27 cellular contexts compared by ENCODE assay signal in genomic region chr1:233016798-233017197, GRCh38.
"Had no signal": no experiment of that assay in that cellular context is flagged by ENCODE, and none has a peak within 500 bp of the region (broad histone marks: within the 10 kb centered on the region; RNA-seq: fewer than 3 reads in every experiment).

No MANE protein-coding gene starts in this region.

- H3K36me3 ChIP-seq: breast epithelium, SJSA1 had no signal

- H3K27me3 Mint-ChIP-seq: activated naive CD4-positive, alpha-beta T cell treated with anti-CD3 and anti-CD28 coated beads, Interleukin-2, amount 50 U/mL, for 24 hours; activated T-cell treated with anti-CD3 and anti-CD28 coated beads, Interleukin-2, amount 50 U/mL, for 24 hours had no signal

- H3K9me3 Mint-ChIP-seq: activated naive CD4-positive, alpha-beta T cell treated with anti-CD3 and anti-CD28 coated beads, Interleukin-2, amount 50 U/mL, for 24 hours; activated T-cell treated with anti-CD3 and anti-CD28 coated beads, Interleukin-2, amount 50 U/mL, for 24 hours; activated T-helper 1 cell treated with anti-CD3 and anti-CD28 coated beads, Interleukin-12 subunit alpha, Interleukin-12 subunit beta, Interleukin-2, Interleukin-4 antibody, amounts not matched to agents 30 ng/mL and 10 ng/mL and 1 ng/mL, durations not matched to agents 14 hours and 24 hours and 36 hours; WTC11 had no signal

- H3K27ac ChIP-seq: breast epithelium, SJSA1 had no signal

- H3K27ac Mint-ChIP-seq: activated CD8-positive, alpha-beta T cell treated with anti-CD3 and anti-CD28 coated beads, Interleukin-2, amount 10 ng/mL, durations not matched to agents 7 days and 5 days; activated naive CD4-positive, alpha-beta T cell treated with anti-CD3 and anti-CD28 coated beads, Interleukin-2, amount 50 U/mL, for 24 hours; activated T-cell treated with anti-CD3 and anti-CD28 coated beads, Interleukin-2, amount 50 U/mL, for 24 hours; activated T-helper 1 cell treated with anti-CD3 and anti-CD28 coated beads, Interleukin-12 subunit alpha, Interleukin-12 subunit beta, Interleukin-2, Interleukin-4 antibody, amounts not matched to agents 30 ng/mL and 10 ng/mL and 1 ng/mL, durations not matched to agents 14 hours and 24 hours and 36 hours; WTC11 had no signal

- H3K4me3 Mint-ChIP-seq: activated CD8-positive, alpha-beta T cell treated with anti-CD3 and anti-CD28 coated beads, Interleukin-2, amount 10 ng/mL, durations not matched to agents 7 days and 5 days; activated naive CD4-positive, alpha-beta T cell treated with anti-CD3 and anti-CD28 coated beads, Interleukin-2, amount 50 U/mL, for 24 hours; activated T-cell treated with anti-CD3 and anti-CD28 coated beads, Interleukin-2, amount 50 U/mL, for 24 hours; activated T-helper 1 cell treated with anti-CD3 and anti-CD28 coated beads, Interleukin-12 subunit alpha, Interleukin-12 subunit beta, Interleukin-2, Interleukin-4 antibody, amounts not matched to agents 30 ng/mL and 10 ng/mL and 1 ng/mL, durations not matched to agents 14 hours and 24 hours and 36 hours; WTC11 had no signal

- H3K9me3 ChIP-seq: breast epithelium, SJSA1 had no signal

- H3K27me3 ChIP-seq: breast epithelium, SJSA1 had no signal

- H3K4me1 ChIP-seq: breast epithelium had no signal

- DNase-seq: activated CD4-positive, alpha-beta T cell treated with anti-CD3 and anti-CD28 coated beads for 48 hours; activated CD4-positive, alpha-beta T cell treated with anti-CD3 and anti-CD28 coated beads, Interleukin-2, amount 50 U/mL, for 4 hours; activated CD4-positive, CD25-positive, alpha-beta regulatory T cell treated with anti-CD3 and anti-CD28 coated beads, Interleukin-2, amount 50 U/mL, for 72 hours; activated CD8-positive, alpha-beta memory T cell treated with anti-CD3 and anti-CD28 coated beads, Interleukin-2, amount 50 U/mL, for 48 hours; activated CD8-positive, alpha-beta T cell treated with anti-CD3 and anti-CD28 coated beads, Interleukin-2, amount 10 ng/mL, durations not matched to agents 7 days and 5 days; activated effector memory CD4-positive, alpha-beta T cell treated with Interleukin-2 at 50 U/mL for 16 hours; activated naive CD4-positive, alpha-beta T cell; activated T-cell treated with anti-CD3 and anti-CD28 coated beads, Interleukin-2, amount 50 U/mL, for 24 hours; aorta; central memory CD4-positive, alpha-beta T cell; NCI-H1092; NCI-H2029; NCI-H2107; NCI-H2171 treated with DMSO at 0.1 percent for 48 hours; NCI-H226; NCI-H510A treated with DMSO at 0.1 percent for 48 hours; NCI-H69; NK-92 treated with Interleukin-12 subunit alpha and Interleukin-12 subunit beta, amount 100 ng/mL, for 24 hours; OCI-M1; SHP77; SW 1271 had no signal

- H3K4me1 Mint-ChIP-seq: activated naive CD4-positive, alpha-beta T cell treated with anti-CD3 and anti-CD28 coated beads, Interleukin-2, amount 50 U/mL, for 24 hours had no signal

- H3K4me3 ChIP-seq: breast epithelium, K562, SJSA1 had no signal
